ENCODE assay signal across 9 cellular contexts in genomic region chr2:230751062-230751461, GRCh38. TPM values are rescaled to one million over a fixed set of nuclear protein-coding genes. Genes with fewer than 3 reads are reported as not detected.
DNase-seq lines count a peak whose midpoint lies in the region; ATAC-seq, FAIRE-seq and TF ChIP-seq lines count a peak whose summit lies in the region.
"Had no signal": no experiment of that assay in that cellular context is flagged by ENCODE, and none has a peak within 500 bp of the region (broad histone marks: within the 10 kb centered on the region; RNA-seq: fewer than 3 reads in every experiment).

No MANE protein-coding gene starts in this region.

- H3K4me3 Mint-ChIP-seq in astrocyte (ENCODE audit: unreplicated experiment) (no peak overlapping the region), osteocyte (ENCODE audit: unreplicated experiment) (no peak overlapping the region)
- peak overlapping the region in 2 of 10 donors; percentile 6 to 26 for H3K4me3 Mint-ChIP-seq in naive thymus-derived CD4-positive, alpha-beta T cell

- peaks cover 80% of the 10 kb centered on the region for H4K20me1 ChIP-seq in astrocyte (ENCODE audit: insufficient read depth, low read length)

- H2BK5ac ChIP-seq in mesendoderm (ENCODE audit: low read length): no peak overlapping the region

- H3K27me3 Mint-ChIP-seq in astrocyte (ENCODE audit: low read depth, unreplicated experiment) (no peaks in the 10 kb centered on the region), osteocyte (ENCODE audit: unreplicated experiment) (no peaks in the 10 kb centered on the region)
- H3K27me3 Mint-ChIP-seq in naive thymus-derived CD4-positive, alpha-beta T cell: no peaks in the 10 kb centered on the region

- no peak overlapping the region for H3K23ac ChIP-seq in mesendoderm (ENCODE audit: low read length)

- H3K4ac ChIP-seq in mesendoderm (ENCODE audit: low read depth, low read length): no peak overlapping the region

- H2AK5ac ChIP-seq in mesendoderm (ENCODE audit: low read length): no peak overlapping the region

- no peak overlapping the region for H4K5ac ChIP-seq in mesendoderm (ENCODE audit: low read length)

- H2BK120ac ChIP-seq in mesendoderm (ENCODE audit: low read depth, low read length): no peak overlapping the region

- H3K4me1 Mint-ChIP-seq in astrocyte (ENCODE audit: low read depth, unreplicated experiment): peaks cover 27% of the 10 kb centered on the region
- H3K4me1 Mint-ChIP-seq in naive thymus-derived CD4-positive, alpha-beta T cell: peaks cover 53 to 97% (median 90%) of the 10 kb centered on the region in 7 donors
- H3K4me1 Mint-ChIP-seq in osteocyte (ENCODE audit: unreplicated experiment): peaks cover 5% of the 10 kb centered on the region

- H3K27ac ChIP-seq in astrocyte (ENCODE audit: low read depth, low read length) (peak overlapping the region; percentile 43), mesendoderm (ENCODE audit: low read depth, low read length) (no peak overlapping the region)
- no peak overlapping the region for H3K27ac ChIP-seq in naive thymus-derived CD4-positive, alpha-beta T cell (ENCODE audit: low read depth, low read length)

- H3K27ac Mint-ChIP-seq in astrocyte (ENCODE audit: unreplicated experiment) (peak overlapping the region; percentile 86), osteocyte (ENCODE audit: unreplicated experiment) (no peak overlapping the region)
- peak overlapping the region in 4 of 9 donors; percentile 14 to 64 (median 34) for H3K27ac Mint-ChIP-seq in naive thymus-derived CD4-positive, alpha-beta T cell

- intact Hi-C loops in naive thymus-derived CD4-positive, alpha-beta T cell (cut with micrococcal nuclease): loop anchor here in 1 of 2 donors (5.0 kb wide), 1 partner anchor 34 kb away; no protein-coding TSS in a partner anchor

- POLR2A ChIA-PET in naive thymus-derived CD4-positive, alpha-beta T cell (lab: Charles Lee): no interaction called here

- in situ Hi-C loops in GM13976 (cut with MboI; ENCODE audit: low sequenced_read_pairs, unreplicated experiment): no loop called here

- H3K9me3 Mint-ChIP-seq in astrocyte (ENCODE audit: unreplicated experiment) (no peaks in the 10 kb centered on the region), osteocyte (ENCODE audit: unreplicated experiment) (no peaks in the 10 kb centered on the region)
- peaks cover 0 to 2% (median 0%) of the 10 kb centered on the region in 11 donors for H3K9me3 Mint-ChIP-seq in naive thymus-derived CD4-positive, alpha-beta T cell

- CTCF ChIA-PET in naive thymus-derived CD4-positive, alpha-beta T cell (lab: Charles Lee): interaction anchor here (0.6 kb wide), 1 partner anchor 44 kb away, joined by 3 read pairs; no protein-coding TSS in a partner anchor

- H3K27me3 ChIP-seq in astrocyte (ENCODE audit: insufficient read depth, low read length): no peaks in the 10 kb centered on the region
- no peaks in the 10 kb centered on the region for H3K27me3 ChIP-seq in naive thymus-derived CD4-positive, alpha-beta T cell (ENCODE audit: control insufficient read depth in 2 of 2, insufficient read depth in 2 of 2, low read length in 2 of 2)
- no peaks in the 10 kb centered on the region for H3K27me3 ChIP-seq in mesendoderm (ENCODE audit: insufficient read depth, low read length, poor library complexity)

- FAIRE-seq in astrocyte (lab: Jason Lieb, UNC): peak; percentile 94

- no peak overlapping the region for H2AFZ ChIP-seq in astrocyte (ENCODE audit: low read depth, low read length)

- peak; percentile 71 for ATAC-seq in HG02973 (IDR thresholded peaks at IDR 0.05; ENCODE audit: unreplicated experiment)
- peak; percentile 38 for ATAC-seq in naive thymus-derived CD4-positive, alpha-beta T cell
- no peak for ATAC-seq in GM21381 (IDR thresholded peaks at IDR 0.05; ENCODE audit: unreplicated experiment)
- ATAC-seq: Right ventricle myocardium inferior had no signal

- no peak overlapping the region for H3K18ac ChIP-seq in mesendoderm (ENCODE audit: low read length)

- H3K4me2 ChIP-seq in astrocyte (ENCODE audit: low read length): peak overlapping the region; percentile 1
- no peak overlapping the region for H3K4me2 ChIP-seq in mesendoderm (ENCODE audit: low read length)

- H4K8ac ChIP-seq in mesendoderm (ENCODE audit: low read depth, low read length): no peak overlapping the region

- H3K56ac ChIP-seq in mesendoderm (ENCODE audit: low read length): no peak overlapping the region

- peak; percentile 36 for DNase-seq in GM13976 (ENCODE audit: low spot score)
- peak; percentile 76 for DNase-seq in astrocyte (ENCODE audit: low read depth)
- DNase-seq in naive thymus-derived CD4-positive, alpha-beta T cell: no peak
- no peak for DNase-seq in osteocyte (ENCODE audit: extremely low spot score, unreplicated experiment)
- no peak for DNase-seq in mesendoderm
- no peak for DNase-seq in amniotic stem cell (lab: John Stamatoyannopoulos, UW)

- no CpG with 5 or more reads among the region's 3 CpGs for WGBS in mesendoderm (ENCODE audit: extremely low coverage, insufficient coverage, low lambda C conversion rate)

- H3K36me3 Mint-ChIP-seq in astrocyte (ENCODE audit: low read depth, unreplicated experiment) (peaks cover 2% of the 10 kb centered on the region), osteocyte (ENCODE audit: unreplicated experiment) (peaks cover 18% of the 10 kb centered on the region)
- peaks cover 6 to 48% (median 44%) of the 10 kb centered on the region in 5 donors for H3K36me3 Mint-ChIP-seq in naive thymus-derived CD4-positive, alpha-beta T cell

- H3K79me2 ChIP-seq in astrocyte (ENCODE audit: insufficient read depth, low read length): peaks cover 98% of the 10 kb centered on the region
- peaks cover 14% of the 10 kb centered on the region for H3K79me2 ChIP-seq in mesendoderm (ENCODE audit: control insufficient read depth, insufficient read depth, low read length)

- no peaks in the 10 kb centered on the region for H3K9me3 ChIP-seq in astrocyte (ENCODE audit: insufficient read depth, low read depth, low read length)
- H3K9me3 ChIP-seq in naive thymus-derived CD4-positive, alpha-beta T cell (ENCODE audit: control insufficient read depth in 2 of 3, low read length in 3 of 3): no peaks in the 10 kb centered on the region

- H3K36me3 ChIP-seq in astrocyte (ENCODE audit: insufficient read depth, low read length) (peaks cover 2% of the 10 kb centered on the region), mesendoderm (ENCODE audit: control insufficient read depth, insufficient read depth, low read length) (no peaks in the 10 kb centered on the region)
- no peaks in the 10 kb centered on the region for H3K36me3 ChIP-seq in naive thymus-derived CD4-positive, alpha-beta T cell (ENCODE audit: control insufficient read depth in 2 of 3, insufficient read depth in 3 of 3, low read length in 3 of 3)

- H3K79me1 ChIP-seq in mesendoderm (ENCODE audit: low read length): peaks cover 17% of the 10 kb centered on the region

- H3K4me3 ChIP-seq in astrocyte (ENCODE audit: insufficient read depth, low read depth, low read length): no peak overlapping the region
- H3K4me3 ChIP-seq in naive thymus-derived CD4-positive, alpha-beta T cell (ENCODE audit: low read length): no peak overlapping the region
- H3K4me3 ChIP-seq in mesendoderm (ENCODE audit: low read length): no peak overlapping the region

- H3K4me1 ChIP-seq in astrocyte (ENCODE audit: insufficient read depth, low read length): peaks cover 13% of the 10 kb centered on the region
- peaks cover 14 to 28% of the 10 kb centered on the region in 2 donors for H3K4me1 ChIP-seq in naive thymus-derived CD4-positive, alpha-beta T cell (ENCODE audit: control insufficient read depth in 2 of 2, insufficient read depth in 2 of 2, low read length in 2 of 2)
- no peaks in the 10 kb centered on the region for H3K4me1 ChIP-seq in mesendoderm (ENCODE audit: control insufficient read depth, low read depth, low read length)

- no peak overlapping the region for H3K9ac ChIP-seq in astrocyte (ENCODE audit: low read length)
- no peak overlapping the region for H3K9ac ChIP-seq in mesendoderm (ENCODE audit: low read length)

- H2BK15ac ChIP-seq in mesendoderm (replicated peaks; ENCODE audit: low read depth): no peak overlapping the region

- no peak for TF ChIP-seq CTCF in GM13976 (IDR thresholded peaks at IDR 0.05; ENCODE audit: borderline replicate concordance, control extremely low read depth, extremely low read depth, insufficient read depth, missing control alignments)
- TF ChIP-seq CTCF in astrocyte (IDR thresholded peaks at IDR 0.05; ENCODE audit: insufficient read depth, low read depth, low read length): no peak
- no peak for TF ChIP-seq CTCF in osteocyte (IDR thresholded peaks at IDR 0.05)

RNA-seq across cellular contexts. Expression of gene CAB39, which starts 38.4 kb away (rescaled TPM):
- total RNA-seq in astrocyte: 58.6 and 66.6 TPM in 2 replicates
- 100 to 1,000 TPM in 2 of 5 experiments, 10 to 100 TPM in 3; 71.0 to 186 (median 95.4) TPM for total RNA-seq in naive thymus-derived CD4-positive, alpha-beta T cell
- polyA plus RNA-seq in naive thymus-derived CD4-positive, alpha-beta T cell: 10 to 100 TPM; 73.1 to 79.4 TPM
- 40.8 and 43.2 TPM in 2 replicates for total RNA-seq in osteocyte
- polyA plus RNA-seq in mesendoderm (2013, experiment 1 of 2): 33.4 TPM
- 34.1 TPM for polyA plus RNA-seq in mesendoderm (2013, experiment 2 of 2)

Comparison
In these comparisons a context has a peak if more than half of its experiments do, and no peak if none do; other contexts are left out.
1. DNase-seq: peak in GM13976 (single experiment) and astrocyte (single experiment); none in naive thymus-derived CD4-positive, alpha-beta T cell (0 of 9), osteocyte (single experiment), mesendoderm (single experiment) and amniotic stem cell (single experiment).